Comparison of ENCODE assay signal across 1 cellular context in genomic region chr1:8395433-8395866, GRCh38.
TF ChIP-seq lines count a peak whose summit lies in the region.

No MANE protein-coding gene starts in this region.

TF ChIP-seq in IMR-90, 13 proteins besides CTCF, POLR2A, EP300 and RAD21 (continued from another document):
- TF ChIP-seq USF2 (IDR thresholded peaks at IDR 0.05; ENCODE audit: low read depth, low read length) (no peak), MXI1 (IDR thresholded peaks at IDR 0.05; ENCODE audit: borderline replicate concordance, low read depth, low read length) (no peak), NFE2L2 (IDR thresholded peaks at IDR 0.05; ENCODE audit: low read depth, low read length) (no peak), ELK1 (IDR thresholded peaks at IDR 0.05; ENCODE audit: borderline replicate concordance, low read depth, low read length) (no peak), MAZ (IDR thresholded peaks at IDR 0.05; ENCODE audit: borderline replicate concordance, low read depth, low read length) (no peak)
